ENCODE assay signal across 9 cellular contexts in genomic region chr2:20618468-20618885, GRCh38. TPM values are rescaled to one million over a fixed set of nuclear protein-coding genes. Genes with fewer than 3 reads are reported as not detected.
DNase-seq lines count a peak whose midpoint lies in the region; ATAC-seq and TF ChIP-seq lines count a peak whose summit lies in the region.
"Had no signal": no experiment of that assay in that cellular context is flagged by ENCODE, and none has a peak within 500 bp of the region (broad histone marks: within the 10 kb centered on the region; RNA-seq: fewer than 3 reads in every experiment).

No MANE protein-coding gene starts in this region.

- H3K4me3 Mint-ChIP-seq in activated naive CD4-positive, alpha-beta T cell treated with anti-CD3 and anti-CD28 coated beads, Interleukin-2, amount 10 ng/mL, durations not matched to agents 7 days and 5 days: no peak overlapping the region
- no peak overlapping the region for H3K4me3 Mint-ChIP-seq in osteocyte (ENCODE audit: unreplicated experiment)
- H3K4me3 Mint-ChIP-seq in activated T-helper 2 cell treated with anti-CD3 and anti-CD28 coated beads, Interferon-gamma antibody, Interleukin-2, Interleukin-4, amounts not matched to agents 10 μg/mL and 5 μg/mL and 100 μg/mL, durations not matched to agents 14 hours and 24 hours and 36 hours (ENCODE audit: low read depth): no peak overlapping the region

- no peaks in the 10 kb centered on the region for H3K9me3 Mint-ChIP-seq in activated naive CD4-positive, alpha-beta T cell treated with anti-CD3 and anti-CD28 coated beads, Interleukin-2, amount 10 ng/mL, durations not matched to agents 7 days and 5 days
- H3K9me3 Mint-ChIP-seq in osteocyte (ENCODE audit: unreplicated experiment): no peaks in the 10 kb centered on the region
- H3K9me3 Mint-ChIP-seq in activated T-helper 2 cell treated with anti-CD3 and anti-CD28 coated beads, Interferon-gamma antibody, Interleukin-2, Interleukin-4, amounts not matched to agents 10 μg/mL and 5 μg/mL and 100 μg/mL, durations not matched to agents 14 hours and 24 hours and 36 hours: no peaks in the 10 kb centered on the region

- peak; percentile 45 for ATAC-seq in aorta (ENCODE audit: low FRiP score)
- ATAC-seq in HG03135 (IDR thresholded peaks at IDR 0.05; ENCODE audit: unreplicated experiment): no peak

- H3K9me3 ChIP-seq in cardiac muscle cell (ENCODE audit: low read depth): no peaks in the 10 kb centered on the region
- H3K9me3 ChIP-seq in aorta (ENCODE audit: control insufficient read depth, low read length): no peaks in the 10 kb centered on the region

- H3K27ac Mint-ChIP-seq in activated naive CD4-positive, alpha-beta T cell treated with anti-CD3 and anti-CD28 coated beads, Interleukin-2, amount 10 ng/mL, durations not matched to agents 7 days and 5 days: no peak overlapping the region
- H3K27ac Mint-ChIP-seq in osteocyte (ENCODE audit: unreplicated experiment): peak overlapping the region; percentile 91
- no peak overlapping the region for H3K27ac Mint-ChIP-seq in activated T-helper 2 cell treated with anti-CD3 and anti-CD28 coated beads, Interferon-gamma antibody, Interleukin-2, Interleukin-4, amounts not matched to agents 10 μg/mL and 5 μg/mL and 100 μg/mL, durations not matched to agents 14 hours and 24 hours and 36 hours

- H3K4me3 ChIP-seq in cardiac muscle cell (no peak overlapping the region), aorta (ENCODE audit: low read length in 2 of 2) (no peak overlapping the region)

- no peak for TF ChIP-seq CTCF in cardiac muscle cell (IDR thresholded peaks at IDR 0.05; ENCODE audit: low read depth, low read length)
- no peak for TF ChIP-seq CTCF in osteocyte (IDR thresholded peaks at IDR 0.05)

- no peaks in the 10 kb centered on the region for H3K27me3 Mint-ChIP-seq in activated naive CD4-positive, alpha-beta T cell treated with anti-CD3 and anti-CD28 coated beads, Interleukin-2, amount 10 ng/mL, durations not matched to agents 7 days and 5 days
- no peaks in the 10 kb centered on the region for H3K27me3 Mint-ChIP-seq in osteocyte (ENCODE audit: unreplicated experiment)
- H3K27me3 Mint-ChIP-seq in activated T-helper 2 cell treated with anti-CD3 and anti-CD28 coated beads, Interferon-gamma antibody, Interleukin-2, Interleukin-4, amounts not matched to agents 10 μg/mL and 5 μg/mL and 100 μg/mL, durations not matched to agents 14 hours and 24 hours and 36 hours (ENCODE audit: low read depth): no peaks in the 10 kb centered on the region

- no peaks in the 10 kb centered on the region for H3K36me3 Mint-ChIP-seq in activated naive CD4-positive, alpha-beta T cell treated with anti-CD3 and anti-CD28 coated beads, Interleukin-2, amount 10 ng/mL, durations not matched to agents 7 days and 5 days
- peaks cover 22% of the 10 kb centered on the region for H3K36me3 Mint-ChIP-seq in osteocyte (ENCODE audit: unreplicated experiment)
- peaks cover 4% of the 10 kb centered on the region for H3K36me3 Mint-ChIP-seq in activated T-helper 2 cell treated with anti-CD3 and anti-CD28 coated beads, Interferon-gamma antibody, Interleukin-2, Interleukin-4, amounts not matched to agents 10 μg/mL and 5 μg/mL and 100 μg/mL, durations not matched to agents 14 hours and 24 hours and 36 hours (ENCODE audit: low read depth)

- peak; percentile 1 for DNase-seq in activated naive CD4-positive, alpha-beta T cell treated with anti-CD3 and anti-CD28 coated beads, Interleukin-2, amount 10 ng/mL, durations not matched to agents 7 days and 5 days
- DNase-seq in activated naive CD4-positive, alpha-beta T cell treated with Interleukin-2 at 50 U/mL for 16 hours: no peak
- no peak for DNase-seq in cardiac muscle cell (ENCODE audit: low read depth in 1 of 2, low spot score in 1 of 2)
- no peak for DNase-seq in osteocyte (ENCODE audit: extremely low spot score, unreplicated experiment)
- peak; percentile 77 to 84 for DNase-seq in aorta
- no peak for DNase-seq in stimulated activated CD4-positive, alpha-beta T cell treated with anti-CD3 and anti-CD28 coated beads, Interleukin-1b, Interleukin-23, amount 100 ng/mL, for 48 hours
- no peak for DNase-seq in activated T-helper 2 cell treated with anti-CD3 and anti-CD28 coated beads, Interferon-gamma antibody, Interleukin-2, Interleukin-4, amounts not matched to agents 10 μg/mL and 5 μg/mL and 100 μg/mL, durations not matched to agents 14 hours and 24 hours and 36 hours (ENCODE audit: low spot score)
- DNase-seq: KBM-7 had no signal

- CTCF ChIA-PET in activated naive CD4-positive, alpha-beta T cell treated with anti-CD3 and anti-CD28 coated beads, Interleukin-2, amount 10 ng/mL, durations not matched to agents 7 days and 5 days (lab: Charles Lee): interaction anchor here (0.9 kb wide), 1 partner anchor 180 kb away, joined by 3 read pairs; no protein-coding TSS in a partner anchor

- H3K36me3 ChIP-seq in cardiac muscle cell: no peaks in the 10 kb centered on the region
- no peaks in the 10 kb centered on the region for H3K36me3 ChIP-seq in aorta (ENCODE audit: control insufficient read depth in 1 of 2, insufficient read depth in 2 of 2, low read length in 1 of 2)

- intact Hi-C loops in aorta (cut with DNase I): loop anchor here (5.0 to 10.0 kb wide), 4 partner anchors 36 to 171 kb away; partner anchors contain the start of gene RHOB (in 1 of the 2)
- intact Hi-C loops in activated T-helper 2 cell treated with anti-CD3 and anti-CD28 coated beads, Interferon-gamma antibody, Interleukin-2, Interleukin-4, amounts not matched to agents 10 μg/mL and 5 μg/mL and 100 μg/mL, durations not matched to agents 14 hours and 24 hours and 36 hours (cut with micrococcal nuclease): no loop called here

- H3K27ac ChIP-seq in cardiac muscle cell (peak overlapping the region; percentile 96), aorta (ENCODE audit: low read depth in 1 of 2, low read length in 2 of 2) (peak overlapping the region; percentile 89 to 99)

- H3K4me1 ChIP-seq in cardiac muscle cell (ENCODE audit: low read depth) (peaks cover 33% of the 10 kb centered on the region), aorta (ENCODE audit: control insufficient read depth in 1 of 2, insufficient read depth in 2 of 2, low read length in 2 of 2) (peaks cover 2 to 5% of the 10 kb centered on the region in 2 donors)

- WGBS in aorta, 2 donors: 5 to 10% methylated on average over 10 of the region's 10 CpGs

- H3K4me1 Mint-ChIP-seq in activated naive CD4-positive, alpha-beta T cell treated with anti-CD3 and anti-CD28 coated beads, Interleukin-2, amount 10 ng/mL, durations not matched to agents 7 days and 5 days: no peaks in the 10 kb centered on the region
- H3K4me1 Mint-ChIP-seq in osteocyte (ENCODE audit: unreplicated experiment): peaks cover 36% of the 10 kb centered on the region
- H3K4me1 Mint-ChIP-seq in activated T-helper 2 cell treated with anti-CD3 and anti-CD28 coated beads, Interferon-gamma antibody, Interleukin-2, Interleukin-4, amounts not matched to agents 10 μg/mL and 5 μg/mL and 100 μg/mL, durations not matched to agents 14 hours and 24 hours and 36 hours (ENCODE audit: low read depth): no peaks in the 10 kb centered on the region

- H3K27me3 ChIP-seq in cardiac muscle cell: no peaks in the 10 kb centered on the region
- H3K27me3 ChIP-seq in aorta (ENCODE audit: control insufficient read depth in 1 of 2, insufficient read depth in 2 of 2, low read length in 1 of 2): no peaks in the 10 kb centered on the region

RNA-seq across cellular contexts. Expression of gene HS1BP3, which starts 32.4 kb away (rescaled TPM):
- 18.3 and 20.3 TPM in 2 replicates for total RNA-seq in cardiac muscle cell
- polyA plus RNA-seq in cardiac muscle cell: 12.0 and 13.5 TPM in 2 replicates
- 40.5 and 42.8 TPM in 2 replicates for total RNA-seq in osteocyte
- 10 to 100 TPM; 34.8 to 42.3 TPM for total RNA-seq in aorta
- 10 to 100 TPM; 27.5 to 33.6 TPM for polyA plus RNA-seq in aorta
- 11.5 and 11.9 TPM in 2 replicates for total RNA-seq in activated T-helper 2 cell treated with anti-CD3 and anti-CD28 coated beads, Interferon-gamma antibody, Interleukin-2, Interleukin-4, amounts not matched to agents 10 μg/mL and 5 μg/mL and 100 μg/mL, durations not matched to agents 14 hours and 24 hours and 36 hours

RNA-seq across cellular contexts. Expression of gene GDF7, which starts 48.5 kb away (rescaled TPM):
- total RNA-seq in cardiac muscle cell (0.14 and 0.15 TPM in 2 replicates), osteocyte (9.0 and 10.1 TPM in 2 replicates), aorta (10 to 100 TPM; 15.9 to 16.4 TPM)
- polyA plus RNA-seq in cardiac muscle cell (0.05 and 0.09 TPM in 2 replicates), aorta (10 to 100 TPM in 1 of 2 donors, 1 to 10 TPM in 1; 4.1 to 15.6 TPM)
- total RNA-seq in activated T-helper 2 cell treated with anti-CD3 and anti-CD28 coated beads, Interferon-gamma antibody, Interleukin-2, Interleukin-4, amounts not matched to agents 10 μg/mL and 5 μg/mL and 100 μg/mL, durations not matched to agents 14 hours and 24 hours and 36 hours: 0.05 and 0.11 TPM in 2 replicates

Comparison
In these comparisons a context has a peak if more than half of its experiments do, and no peak if none do; other contexts are left out.
1. DNase-seq: peak in activated naive CD4-positive, alpha-beta T cell treated with anti-CD3 and anti-CD28 coated beads, Interleukin-2, amount 10 ng/mL, durations not matched to agents 7 days and 5 days (single experiment) and aorta (2 of 2); none in activated naive CD4-positive, alpha-beta T cell treated with Interleukin-2 at 50 U/mL for 16 hours (single experiment), cardiac muscle cell (0 of 2), osteocyte (single experiment), stimulated activated CD4-positive, alpha-beta T cell treated with anti-CD3 and anti-CD28 coated beads, Interleukin-1b, Interleukin-23, amount 100 ng/mL, for 48 hours (single experiment) and activated T-helper 2 cell treated with anti-CD3 and anti-CD28 coated beads, Interferon-gamma antibody, Interleukin-2, Interleukin-4, amounts not matched to agents 10 μg/mL and 5 μg/mL and 100 μg/mL, durations not matched to agents 14 hours and 24 hours and 36 hours (single experiment).